11 cellular contexts compared by ENCODE assay signal in genomic region chr16:2005646-2006045, GRCh38. TPM values are rescaled to one million over a fixed set of nuclear protein-coding genes. Genes with fewer than 3 reads are reported as not detected.
DNase-seq lines count a peak whose midpoint lies in the region; ATAC-seq and TF ChIP-seq lines count a peak whose summit lies in the region.
"Had no signal": no experiment of that assay in that cellular context is flagged by ENCODE, and none has a peak within 500 bp of the region (broad histone marks: within the 10 kb centered on the region; RNA-seq: fewer than 3 reads in every experiment).

No MANE protein-coding gene starts in this region.

- intact Hi-C loops in CD14-positive monocyte (cut with micrococcal nuclease): loop anchor here (5.0 to 10.0 kb wide), 4 partner anchors 42 to 249 kb away; partner anchors contain the start of genes ECI1 (in 1 of the 2), NTHL1 (in 1 of the 2) and TSC2 (in 1 of the 2)

- H3K4me1 Mint-ChIP-seq in CD14-positive monocyte (peaks cover 50% of the 10 kb centered on the region), WTC11 (peaks cover 39% of the 10 kb centered on the region)

- peaks cover 0 to 2% (median 0%) of the 10 kb centered on the region in 7 donors for H3K9me3 Mint-ChIP-seq in CD14-positive monocyte
- no peaks in the 10 kb centered on the region for H3K9me3 Mint-ChIP-seq in WTC11
- H3K9me3 Mint-ChIP-seq: activated CD4-positive, alpha-beta memory T cell treated with anti-CD3 and anti-CD28 coated beads, Interleukin-2, amount 10 ng/mL, durations not matched to agents 7 days and 5 days had no signal

- H3K36me3 Mint-ChIP-seq in CD14-positive monocyte (peaks cover 20 to 29% of the 10 kb centered on the region in 2 donors), WTC11 (peaks cover 19% of the 10 kb centered on the region)

- H3K4me3 Mint-ChIP-seq in CD14-positive monocyte: no peak overlapping the region
- no peak overlapping the region for H3K4me3 Mint-ChIP-seq in WTC11
- H3K4me3 Mint-ChIP-seq: activated CD4-positive, alpha-beta memory T cell treated with anti-CD3 and anti-CD28 coated beads, Interleukin-2, amount 10 ng/mL, durations not matched to agents 7 days and 5 days had no signal

- peak; percentile 69 for DNase-seq in CD14-positive monocyte (ENCODE audit: low spot score)
- DNase-seq in WTC11 (ENCODE audit: low spot score): peak; percentile 59
- no peak for DNase-seq in lung (ENCODE audit: low spot score)
- DNase-seq in NK-92 (lab: John Stamatoyannopoulos, UW; ENCODE audit: unreplicated experiment): no peak
- DNase-seq in AG08396 (ENCODE audit: low spot score): no peak
- DNase-seq: activated CD4-positive, alpha-beta memory T cell treated with anti-CD3 and anti-CD28 coated beads, Interleukin-2, amount 10 ng/mL, durations not matched to agents 7 days and 5 days; heart right ventricle; NCI-H1105 treated with DMSO at 0.1 percent for 48 hours had no signal

- H3K27ac Mint-ChIP-seq in CD14-positive monocyte (peak overlapping the region in 1 of 7 donors; percentile 23), WTC11 (no peak overlapping the region)

- peak; percentile 65 for TF ChIP-seq CTCF in CD14-positive monocyte (IDR thresholded peaks at IDR 0.05)
- TF ChIP-seq CTCF in GM12873 (IDR thresholded peaks at IDR 0.05; ENCODE audit: insufficient read depth, low read depth, low read length, missing control alignments): peak; percentile 25
- TF ChIP-seq CTCF in WTC11 (IDR thresholded peaks at IDR 0.05): no peak
- TF ChIP-seq CTCF in lung (IDR thresholded peaks at IDR 0.05; ENCODE audit: control extremely low read depth, extremely low read depth): peak; percentile 4

- ATAC-seq in WTC11 (peak; percentile 7), lung (ENCODE audit: insufficient read depth, low FRiP score) (no peak), HG03520 (IDR thresholded peaks at IDR 0.05; ENCODE audit: unreplicated experiment) (no peak), GM18909 (IDR thresholded peaks at IDR 0.05; ENCODE audit: poor library complexity, unreplicated experiment) (no peak)
- ATAC-seq: heart right ventricle had no signal

- 29 to 60% methylated on average over 20 to 21 of the region's 21 CpGs for WGBS in lung, 2 donors

- H3K36me3 ChIP-seq in lung (ENCODE audit: control insufficient read depth in 2 of 2, insufficient read depth in 2 of 2, low read length in 2 of 2): peaks cover 3 to 33% of the 10 kb centered on the region in 2 donors

- POLR2A ChIA-PET in WTC11 (lab: Charles Lee): interaction anchor here (3.0 kb wide), 1 partner anchor 13 kb away, joined by 13 read pairs; no protein-coding TSS in a partner anchor

- peaks cover 0 to 43% of the 10 kb centered on the region in 2 donors for H3K4me1 ChIP-seq in lung (ENCODE audit: control insufficient read depth in 2 of 2, insufficient read depth in 2 of 2, low read length in 2 of 2)

- H3K9me3 ChIP-seq in lung (ENCODE audit: control insufficient read depth in 2 of 2, insufficient read depth in 1 of 2, low read length in 1 of 2): no peaks in the 10 kb centered on the region
- H3K9me3 ChIP-seq: heart right ventricle had no signal

- H3K27me3 Mint-ChIP-seq in CD14-positive monocyte (ENCODE audit: low read depth in 3 of 3) (peaks cover 0 to 1% (median 0%) of the 10 kb centered on the region in 3 donors), WTC11 (ENCODE audit: low read depth) (no peaks in the 10 kb centered on the region)
- H3K27me3 Mint-ChIP-seq: activated CD4-positive, alpha-beta memory T cell treated with anti-CD3 and anti-CD28 coated beads, Interleukin-2, amount 10 ng/mL, durations not matched to agents 7 days and 5 days had no signal

- CTCF ChIA-PET in WTC11 (lab: Charles Lee): interaction anchor here (0.9 to 3.9 kb wide), 7 partner anchors 9 to 141 kb away, joined by 3 to 82 read pairs (median 12); partner anchors contain the start of gene NPW

- H3K27ac ChIP-seq in lung (ENCODE audit: low read depth in 1 of 2, low read length in 1 of 2): no peak overlapping the region
- H3K27ac ChIP-seq: heart right ventricle had no signal

- H3K27me3 ChIP-seq in lung (ENCODE audit: control insufficient read depth, insufficient read depth): no peaks in the 10 kb centered on the region
- H3K27me3 ChIP-seq: heart right ventricle had no signal

- H3K4me3 ChIP-seq in lung: no peak overlapping the region
- H3K4me3 ChIP-seq: heart right ventricle had no signal

TF ChIP-seq in WTC11, 78 proteins besides CTCF, POLR2A, EP300 and RAD21 (continues in another document):
- TF ChIP-seq SP1 (CRISPR knock-in tag; conservative IDR thresholded peaks at IDR 0.05) (no peak), NFYB (CRISPR knock-in tag; conservative IDR thresholded peaks at IDR 0.05; ENCODE audit: low read depth) (no peak), MYBL2 (CRISPR knock-in tag; IDR thresholded peaks at IDR 0.05) (no peak), ERG (CRISPR knock-in tag; IDR thresholded peaks at IDR 0.05) (no peak), ZMAT4 (CRISPR knock-in tag; IDR thresholded peaks at IDR 0.05) (no peak), NFATC4 (CRISPR knock-in tag; IDR thresholded peaks at IDR 0.05) (no peak), ZNF317 (CRISPR knock-in tag; IDR thresholded peaks at IDR 0.05; ENCODE audit: borderline replicate concordance, low read depth) (no peak), TEAD4 (CRISPR knock-in tag; IDR thresholded peaks at IDR 0.05) (no peak), CREB1 (CRISPR knock-in tag; IDR thresholded peaks at IDR 0.05) (no peak), CBFB (CRISPR knock-in tag; IDR thresholded peaks at IDR 0.05; ENCODE audit: low read depth) (no peak), ZNF532 (CRISPR knock-in tag; IDR thresholded peaks at IDR 0.05; ENCODE audit: borderline replicate concordance) (no peak), ESRRA (CRISPR knock-in tag; IDR thresholded peaks at IDR 0.05; ENCODE audit: borderline replicate concordance) (no peak)

RNA-seq across cellular contexts. Expression of gene ZNF598, which starts 4.0 kb away (rescaled TPM):
- polyA plus RNA-seq in CD14-positive monocyte (1 to 10 TPM; 1.4 to 1.5 TPM), lung (10 to 100 TPM; 29.1 to 42.8 TPM)
- total RNA-seq in WTC11 (2021) (53.9 to 66.4 TPM (median 55.5 TPM) in 3 replicates), lung (10 to 100 TPM; 13.9 to 49.8 TPM)

RNA-seq across cellular contexts. Expression of gene NPW, which starts 13.9 kb away (rescaled TPM):
- polyA plus RNA-seq in CD14-positive monocyte (not detected), lung (under 1 TPM; 0.12 to 0.34 TPM)
- total RNA-seq in WTC11 (2021) (15.2 to 28.6 TPM (median 22.0 TPM) in 3 replicates), lung (1 to 10 TPM in 1 of 2 donors, under 1 TPM in 1; 0.71 to 1.3 TPM)

RNA-seq across cellular contexts. Expression of gene SYNGR3, which starts 15.9 kb away (rescaled TPM):
- polyA plus RNA-seq in CD14-positive monocyte (under 1 TPM in 1 of 2 donors, not detected in 1; 0.29 TPM), lung (under 1 TPM; 0.10 to 0.69 TPM)
- total RNA-seq in WTC11 (2021) (41.5 to 53.5 TPM (median 51.2 TPM) in 3 replicates), lung (under 1 TPM; 0.40 to 0.46 TPM)

RNA-seq across cellular contexts. Expression of gene NHERF2, which starts 21.1 kb away (rescaled TPM):
- under 1 TPM; 0.66 to 0.78 TPM for polyA plus RNA-seq in CD14-positive monocyte
- total RNA-seq in WTC11 (2021): 23.3 to 31.1 TPM (median 28.0 TPM) in 3 replicates
- total RNA-seq in lung: 100 to 1,000 TPM; 142 to 468 TPM
- 100 to 1,000 TPM; 192 to 297 TPM for polyA plus RNA-seq in lung

RNA-seq across cellular contexts. Expression of gene GFER, which starts 21.7 kb away (rescaled TPM):
- 10 to 100 TPM; 22.4 to 22.7 TPM for polyA plus RNA-seq in CD14-positive monocyte
- total RNA-seq in WTC11 (2021): 56.0 to 58.5 TPM (median 57.0 TPM) in 3 replicates
- 10 to 100 TPM in 1 of 2 donors, 1 to 10 TPM in 1; 7.4 to 32.6 TPM for total RNA-seq in lung
- polyA plus RNA-seq in lung: 10 to 100 TPM; 18.6 to 63.5 TPM

Comparison
In these comparisons a context has a peak if more than half of its experiments do, and no peak if none do; other contexts are left out.
1. DNase-seq: peak in CD14-positive monocyte (single experiment) and WTC11 (single experiment); none in lung (single experiment), NK-92 (single experiment) and AG08396 (single experiment).
2. RNA of gene SYNGR3, which starts 15.9 kb away (total RNA-seq): 41.5 to 53.5 TPM in WTC11; 0.40 to 0.46 TPM in lung; every median in the first group is over 10 times any median in the second.